In the genomic region with DNA sequence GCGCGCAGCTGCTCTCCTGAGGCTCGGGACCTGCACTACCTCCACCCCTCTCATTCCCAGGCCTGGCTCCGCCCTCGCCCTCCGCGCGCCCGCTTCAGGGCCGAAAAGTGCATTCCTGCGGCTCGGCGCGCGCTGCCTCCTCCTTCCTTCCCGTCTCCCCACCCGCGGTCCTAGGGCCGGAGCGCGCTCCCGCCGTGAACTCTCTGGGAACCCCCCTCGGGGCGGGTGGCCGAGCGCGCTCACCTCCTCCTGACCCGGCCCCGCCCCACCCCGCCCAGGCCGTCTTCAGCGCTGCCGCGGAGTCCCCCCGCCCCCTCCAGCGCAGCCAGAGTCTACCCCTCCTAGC, we compare ENCODE assay signal across 1 cellular context.
TF ChIP-seq lines count a peak whose summit lies in the region.

No MANE protein-coding gene starts in this region.

TF ChIP-seq in H1, 55 proteins besides CTCF, POLR2A, EP300 and RAD21:
- TF ChIP-seq TEAD4 (IDR thresholded peaks at IDR 0.05; ENCODE audit: low read depth, low read length) (peak; percentile 89), KDM4A (IDR thresholded peaks at IDR 0.05; ENCODE audit: low read depth, low read length, severe bottlenecking) (no peak), TAF1 (IDR thresholded peaks at IDR 0.05; ENCODE audit: low read depth, low read length) (no peak; the same call in 1 of the 2 replicates), EZH2 (IDR thresholded peaks at IDR 0.05; ENCODE audit: low read depth, low read length, severe bottlenecking) (no peak), SIX5 (IDR thresholded peaks at IDR 0.05; ENCODE audit: low read depth, low read length) (no peak), CHD2 (IDR thresholded peaks at IDR 0.05; ENCODE audit: low read length) (no peak), CHD1 (IDR thresholded peaks at IDR 0.05; ENCODE audit: low read depth, low read length) (no peak), SRF (IDR thresholded peaks at IDR 0.05; ENCODE audit: low read depth, low read length) (0 out of 2 replicates have a peak, but pooled peaks have one; percentile 1), RFX5 (IDR thresholded peaks at IDR 0.05; ENCODE audit: borderline replicate concordance, low read depth, low read length) (no peak), CEBPB (IDR thresholded peaks at IDR 0.05; ENCODE audit: low read depth, low read length) (no peak), HDAC2 (IDR thresholded peaks at IDR 0.05; ENCODE audit: borderline replicate concordance in 1 of 2, low read depth in 2 of 2, low read length in 2 of 2) (no peak), SAP30 (IDR thresholded peaks at IDR 0.05; ENCODE audit: insufficient read depth, insufficient replicate concordance, low read length) (no peak), RXRA (IDR thresholded peaks at IDR 0.05; ENCODE audit: insufficient read depth, low read depth, low read length) (no peak), SP1 (IDR thresholded peaks at IDR 0.05; ENCODE audit: low read depth, low read length) (no peak), TCF12 (IDR thresholded peaks at IDR 0.05; ENCODE audit: low read depth, low read length) (no peak), JUND (IDR thresholded peaks at IDR 0.05; ENCODE audit: low read length) (no peak), CBX8 (IDR thresholded peaks at IDR 0.05; ENCODE audit: borderline replicate concordance, low read depth, low read length) (no peak)
- TF ChIP-seq, protein P1, sequence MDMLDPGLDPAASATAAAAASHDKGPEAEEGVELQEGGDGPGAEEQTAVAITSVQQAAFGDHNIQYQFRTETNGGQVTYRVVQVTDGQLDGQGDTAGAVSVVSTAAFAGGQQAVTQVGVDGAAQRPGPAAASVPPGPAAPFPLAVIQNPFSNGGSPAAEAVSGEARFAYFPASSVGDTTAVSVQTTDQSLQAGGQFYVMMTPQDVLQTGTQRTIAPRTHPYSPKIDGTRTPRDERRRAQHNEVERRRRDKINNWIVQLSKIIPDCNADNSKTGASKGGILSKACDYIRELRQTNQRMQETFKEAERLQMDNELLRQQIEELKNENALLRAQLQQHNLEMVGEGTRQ (IDR thresholded peaks at IDR 0.05; ENCODE audit: low read length): no peak
- TF ChIP-seq, protein P2, sequence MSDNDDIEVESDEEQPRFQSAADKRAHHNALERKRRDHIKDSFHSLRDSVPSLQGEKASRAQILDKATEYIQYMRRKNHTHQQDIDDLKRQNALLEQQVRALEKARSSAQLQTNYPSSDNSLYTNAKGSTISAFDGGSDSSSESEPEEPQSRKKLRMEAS (IDR thresholded peaks at IDR 0.05): 0 out of 2 replicates have a peak, but pooled peaks have one; percentile 1
- TF ChIP-seq, protein P3, sequence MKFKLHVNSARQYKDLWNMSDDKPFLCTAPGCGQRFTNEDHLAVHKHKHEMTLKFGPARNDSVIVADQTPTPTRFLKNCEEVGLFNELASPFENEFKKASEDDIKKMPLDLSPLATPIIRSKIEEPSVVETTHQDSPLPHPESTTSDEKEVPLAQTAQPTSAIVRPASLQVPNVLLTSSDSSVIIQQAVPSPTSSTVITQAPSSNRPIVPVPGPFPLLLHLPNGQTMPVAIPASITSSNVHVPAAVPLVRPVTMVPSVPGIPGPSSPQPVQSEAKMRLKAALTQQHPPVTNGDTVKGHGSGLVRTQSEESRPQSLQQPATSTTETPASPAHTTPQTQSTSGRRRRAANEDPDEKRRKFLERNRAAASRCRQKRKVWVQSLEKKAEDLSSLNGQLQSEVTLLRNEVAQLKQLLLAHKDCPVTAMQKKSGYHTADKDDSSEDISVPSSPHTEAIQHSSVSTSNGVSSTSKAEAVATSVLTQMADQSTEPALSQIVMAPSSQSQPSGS (IDR thresholded peaks at IDR 0.05; ENCODE audit: low read length): no peak
- TF ChIP-seq, protein P4, sequence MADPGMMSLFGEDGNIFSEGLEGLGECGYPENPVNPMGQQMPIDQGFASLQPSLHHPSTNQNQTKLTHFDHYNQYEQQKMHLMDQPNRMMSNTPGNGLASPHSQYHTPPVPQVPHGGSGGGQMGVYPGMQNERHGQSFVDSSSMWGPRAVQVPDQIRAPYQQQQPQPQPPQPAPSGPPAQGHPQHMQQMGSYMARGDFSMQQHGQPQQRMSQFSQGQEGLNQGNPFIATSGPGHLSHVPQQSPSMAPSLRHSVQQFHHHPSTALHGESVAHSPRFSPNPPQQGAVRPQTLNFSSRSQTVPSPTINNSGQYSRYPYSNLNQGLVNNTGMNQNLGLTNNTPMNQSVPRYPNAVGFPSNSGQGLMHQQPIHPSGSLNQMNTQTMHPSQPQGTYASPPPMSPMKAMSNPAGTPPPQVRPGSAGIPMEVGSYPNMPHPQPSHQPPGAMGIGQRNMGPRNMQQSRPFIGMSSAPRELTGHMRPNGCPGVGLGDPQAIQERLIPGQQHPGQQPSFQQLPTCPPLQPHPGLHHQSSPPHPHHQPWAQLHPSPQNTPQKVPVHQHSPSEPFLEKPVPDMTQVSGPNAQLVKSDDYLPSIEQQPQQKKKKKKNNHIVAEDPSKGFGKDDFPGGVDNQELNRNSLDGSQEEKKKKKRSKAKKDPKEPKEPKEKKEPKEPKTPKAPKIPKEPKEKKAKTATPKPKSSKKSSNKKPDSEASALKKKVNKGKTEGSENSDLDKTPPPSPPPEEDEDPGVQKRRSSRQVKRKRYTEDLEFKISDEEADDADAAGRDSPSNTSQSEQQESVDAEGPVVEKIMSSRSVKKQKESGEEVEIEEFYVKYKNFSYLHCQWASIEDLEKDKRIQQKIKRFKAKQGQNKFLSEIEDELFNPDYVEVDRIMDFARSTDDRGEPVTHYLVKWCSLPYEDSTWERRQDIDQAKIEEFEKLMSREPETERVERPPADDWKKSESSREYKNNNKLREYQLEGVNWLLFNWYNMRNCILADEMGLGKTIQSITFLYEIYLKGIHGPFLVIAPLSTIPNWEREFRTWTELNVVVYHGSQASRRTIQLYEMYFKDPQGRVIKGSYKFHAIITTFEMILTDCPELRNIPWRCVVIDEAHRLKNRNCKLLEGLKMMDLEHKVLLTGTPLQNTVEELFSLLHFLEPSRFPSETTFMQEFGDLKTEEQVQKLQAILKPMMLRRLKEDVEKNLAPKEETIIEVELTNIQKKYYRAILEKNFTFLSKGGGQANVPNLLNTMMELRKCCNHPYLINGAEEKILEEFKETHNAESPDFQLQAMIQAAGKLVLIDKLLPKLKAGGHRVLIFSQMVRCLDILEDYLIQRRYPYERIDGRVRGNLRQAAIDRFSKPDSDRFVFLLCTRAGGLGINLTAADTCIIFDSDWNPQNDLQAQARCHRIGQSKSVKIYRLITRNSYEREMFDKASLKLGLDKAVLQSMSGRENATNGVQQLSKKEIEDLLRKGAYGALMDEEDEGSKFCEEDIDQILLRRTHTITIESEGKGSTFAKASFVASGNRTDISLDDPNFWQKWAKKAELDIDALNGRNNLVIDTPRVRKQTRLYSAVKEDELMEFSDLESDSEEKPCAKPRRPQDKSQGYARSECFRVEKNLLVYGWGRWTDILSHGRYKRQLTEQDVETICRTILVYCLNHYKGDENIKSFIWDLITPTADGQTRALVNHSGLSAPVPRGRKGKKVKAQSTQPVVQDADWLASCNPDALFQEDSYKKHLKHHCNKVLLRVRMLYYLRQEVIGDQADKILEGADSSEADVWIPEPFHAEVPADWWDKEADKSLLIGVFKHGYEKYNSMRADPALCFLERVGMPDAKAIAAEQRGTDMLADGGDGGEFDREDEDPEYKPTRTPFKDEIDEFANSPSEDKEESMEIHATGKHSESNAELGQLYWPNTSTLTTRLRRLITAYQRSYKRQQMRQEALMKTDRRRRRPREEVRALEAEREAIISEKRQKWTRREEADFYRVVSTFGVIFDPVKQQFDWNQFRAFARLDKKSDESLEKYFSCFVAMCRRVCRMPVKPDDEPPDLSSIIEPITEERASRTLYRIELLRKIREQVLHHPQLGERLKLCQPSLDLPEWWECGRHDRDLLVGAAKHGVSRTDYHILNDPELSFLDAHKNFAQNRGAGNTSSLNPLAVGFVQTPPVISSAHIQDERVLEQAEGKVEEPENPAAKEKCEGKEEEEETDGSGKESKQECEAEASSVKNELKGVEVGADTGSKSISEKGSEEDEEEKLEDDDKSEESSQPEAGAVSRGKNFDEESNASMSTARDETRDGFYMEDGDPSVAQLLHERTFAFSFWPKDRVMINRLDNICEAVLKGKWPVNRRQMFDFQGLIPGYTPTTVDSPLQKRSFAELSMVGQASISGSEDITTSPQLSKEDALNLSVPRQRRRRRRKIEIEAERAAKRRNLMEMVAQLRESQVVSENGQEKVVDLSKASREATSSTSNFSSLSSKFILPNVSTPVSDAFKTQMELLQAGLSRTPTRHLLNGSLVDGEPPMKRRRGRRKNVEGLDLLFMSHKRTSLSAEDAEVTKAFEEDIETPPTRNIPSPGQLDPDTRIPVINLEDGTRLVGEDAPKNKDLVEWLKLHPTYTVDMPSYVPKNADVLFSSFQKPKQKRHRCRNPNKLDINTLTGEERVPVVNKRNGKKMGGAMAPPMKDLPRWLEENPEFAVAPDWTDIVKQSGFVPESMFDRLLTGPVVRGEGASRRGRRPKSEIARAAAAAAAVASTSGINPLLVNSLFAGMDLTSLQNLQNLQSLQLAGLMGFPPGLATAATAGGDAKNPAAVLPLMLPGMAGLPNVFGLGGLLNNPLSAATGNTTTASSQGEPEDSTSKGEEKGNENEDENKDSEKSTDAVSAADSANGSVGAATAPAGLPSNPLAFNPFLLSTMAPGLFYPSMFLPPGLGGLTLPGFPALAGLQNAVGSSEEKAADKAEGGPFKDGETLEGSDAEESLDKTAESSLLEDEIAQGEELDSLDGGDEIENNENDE (IDR thresholded peaks at IDR 0.05; ENCODE audit: insufficient replicate concordance, low read length): no peak
